8 cellular contexts compared by ENCODE assay signal in the genomic region with DNA sequence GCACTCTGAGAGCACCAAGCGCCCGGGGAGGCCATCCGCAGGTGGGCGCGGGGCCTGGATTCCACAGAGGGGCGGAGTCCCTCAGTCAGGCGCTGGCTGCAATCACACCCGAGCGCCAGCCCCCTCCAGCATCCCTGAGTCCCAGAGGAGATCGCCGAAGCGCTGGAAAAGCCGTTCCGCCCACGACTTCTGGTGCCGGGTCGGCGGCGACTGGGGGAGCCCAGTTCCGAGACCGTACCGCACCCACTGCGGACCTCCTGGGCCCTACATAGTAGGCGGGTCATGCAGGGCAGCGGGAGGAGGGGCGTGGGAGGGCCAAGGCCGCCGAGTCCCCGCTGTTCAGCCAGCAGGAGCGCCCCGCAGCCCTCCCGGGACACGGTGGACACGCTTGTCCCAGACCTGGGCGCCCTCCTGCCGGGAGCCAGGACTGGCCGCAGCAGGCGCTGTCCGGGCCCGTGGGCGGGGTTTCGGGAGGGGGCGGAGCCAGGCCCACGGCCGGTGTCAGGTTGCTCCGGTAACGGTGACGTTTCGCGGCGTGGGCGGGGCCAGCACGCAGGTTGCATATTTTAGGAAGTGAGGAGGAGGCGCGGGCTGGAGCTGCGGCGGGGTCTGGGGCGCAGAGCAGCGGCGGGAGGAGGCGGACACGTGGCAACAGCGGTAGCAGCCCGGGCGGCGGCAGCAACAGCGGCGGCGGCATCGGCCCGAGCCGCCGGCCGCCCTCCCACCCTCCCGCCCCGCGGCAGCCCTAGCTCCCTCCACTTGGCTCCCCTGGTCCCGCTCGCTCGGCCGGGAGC. TPM values are rescaled to one million over a fixed set of nuclear protein-coding genes. Genes with fewer than 3 reads are reported as not detected.
DNase-seq lines count a peak whose midpoint lies in the region; ATAC-seq and TF ChIP-seq lines count a peak whose summit lies in the region.

A gene (plus strand): TSS at position 594 of the 794 bp plus-strand sequence. CDS start 268 bp downstream, outside the sequence.

- 0 to 1% (median 1%) methylated on average over 60 to 81 of the region's 81 CpGs for WGBS in adipose tissue, 3 donors
- 0 to 1% methylated on average over 2 to 38 of the region's 81 CpGs for WGBS in transverse colon (ENCODE audit: low coverage in 1 of 2), 2 donors

- H3K27me3 ChIP-seq in transverse colon, result no peaks in the 10 kb centered on the region

- peaks cover 11 to 47% (median 43%) of the 10 kb centered on the region in 4 donors for H3K4me1 ChIP-seq in transverse colon

- peak; percentile 43 for ATAC-seq in HG02884 (IDR thresholded peaks at IDR 0.05; ENCODE audit: unreplicated experiment)
- ATAC-seq in T-cell (replicated peaks in 1 of 4), result peak; percentile 78 to 82 (median 81)

- H3K4me3 Mint-ChIP-seq in T-cell, result peak within 1 kb of the TSS; percentile 95 to 97 (median 96)

- peak in 1 of 5 experiments; percentile 42 for TF ChIP-seq CTCF in transverse colon (IDR thresholded peaks at IDR 0.05)

- POLR2A ChIA-PET in T-cell (lab: Charles Lee), result interaction anchor here (0.6 to 1.0 kb wide), 7 partner anchors 9 to 187 kb away, joined by 3 to 4 read pairs (median 3); no protein-coding TSS in a partner anchor

- TF ChIP-seq POLR2A in GM15510 (IDR thresholded peaks at IDR 0.05; ENCODE audit: borderline replicate concordance, extremely low read depth, insufficient read length), result peak; percentile 98
- TF ChIP-seq POLR2A in transverse colon (IDR thresholded peaks at IDR 0.05), result peak; percentile 95

- CTCF ChIA-PET in T-cell (lab: Charles Lee), result interaction anchor here in 1 of 2 donors (0.8 kb wide), 1 partner anchor 113 kb away, joined by 3 read pairs; no protein-coding TSS in a partner anchor

- no peaks in the 10 kb centered on the region for H3K36me3 Mint-ChIP-seq in T-cell

- intact Hi-C loops in cardiac septum (cut with DNase I), result loop anchor here (5.0 kb wide), 1 partner anchor 221 kb away; no protein-coding TSS in a partner anchor
- intact Hi-C loops in transverse colon (cut with DNase I; ENCODE audit: low total_unique reads), result no loop called here

- TF ChIP-seq EP300 in transverse colon (IDR thresholded peaks at IDR 0.05; ENCODE audit: low read depth), result no peak

- peak within 1 kb of the TSS; percentile 97 to 98 for H3K27ac Mint-ChIP-seq in T-cell

- H3K4me3 ChIP-seq in transverse colon, result peak within 1 kb of the TSS; percentile 95 to 99 (median 98)

- H3K27me3 Mint-ChIP-seq in T-cell, result peaks cover 0 to 1% of the 10 kb centered on the region in 2 donors

- H3K27ac ChIP-seq in adipose tissue (ENCODE audit: low read depth, low read length), result peak within 1 kb of the TSS; percentile 79
- peak within 1 kb of the TSS; percentile 96 to 99 (median 98) for H3K27ac ChIP-seq in transverse colon

- in situ Hi-C loops in transverse colon (cut with MboI; ENCODE audit: low pct_ligation_motif_present in 1 of 4, low pct_unique_long_range_greater_than_20kb in 1 of 4, low sequenced_read_pairs in 3 of 4), result loop anchor here (25.0 kb wide), 2 partner anchors 114 to 211 kb away; no protein-coding TSS in a partner anchor

- no peaks in the 10 kb centered on the region for H3K36me3 ChIP-seq in transverse colon

- H3K9me3 Mint-ChIP-seq in T-cell, result no peaks in the 10 kb centered on the region

- peak; percentile 94 for DNase-seq in NCI-H146 (lab: John Stamatoyannopoulos, UW)
- DNase-seq in T-cell, result peak; percentile 91 to 99 (median 96)
- DNase-seq in cardiac septum (ENCODE audit: low spot score), result peak; percentile 100
- peak; percentile 87 for DNase-seq in pons (ENCODE audit: low spot score)
- peak; percentile 99 for DNase-seq in transverse colon

- peaks cover 45 to 51% (median 47%) of the 10 kb centered on the region in 3 donors for H3K4me1 Mint-ChIP-seq in T-cell

- H3K9me3 ChIP-seq in transverse colon, result no peaks in the 10 kb centered on the region

RNA-seq across cellular contexts. Expression of the gene that starts here (rescaled TPM):
- total RNA-seq in T-cell (100 to 1,000 TPM; 230 to 292 (median 266) TPM), cardiac septum (192 TPM), transverse colon (1,000 to 10,000 TPM in 3 of 4 donors, 100 to 1,000 TPM in 1; 324 to 3,097 (median 1,990) TPM)
- polyA plus RNA-seq in adipose tissue, result 100 to 1,000 TPM in 2 of 3 donors, 10 to 100 TPM in 1; 90.4 to 328 (median 159) TPM

Comparison
In these comparisons a context has a peak if more than half of its experiments do, and no peak if none do; other contexts are left out.
1. Peak in every context shown above with its lines: DNase-seq, ATAC-seq, H3K4me3 ChIP-seq and H3K27ac ChIP-seq.